19 cellular contexts compared by ENCODE assay signal in the genomic region with DNA sequence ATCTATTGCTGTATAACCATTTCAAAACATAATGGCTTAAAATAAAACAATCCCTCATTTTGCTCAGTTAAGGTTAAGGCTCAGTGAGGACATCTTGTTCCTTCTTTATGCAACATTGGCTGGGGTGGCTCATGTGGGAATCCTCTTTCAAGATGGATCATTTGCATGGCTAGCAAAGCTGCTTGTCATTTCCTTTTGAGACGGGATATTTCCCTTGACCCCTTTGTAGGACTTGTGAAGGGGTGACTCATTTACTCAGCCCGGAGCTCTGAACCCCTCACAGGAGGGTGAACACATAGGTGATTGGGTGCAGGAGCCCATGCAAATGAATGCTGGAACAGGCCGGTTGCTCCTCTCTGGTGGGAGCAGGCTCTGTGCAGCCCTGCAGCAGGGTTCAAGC. TPM values are rescaled to one million over a fixed set of nuclear protein-coding genes. Genes with fewer than 3 reads are reported as not detected.
"Had no signal": no experiment of that assay in that cellular context is flagged by ENCODE, and none has a peak within 500 bp of the region (broad histone marks: within the 10 kb centered on the region; RNA-seq: fewer than 3 reads in every experiment).

No MANE protein-coding gene starts in this region.

- DNase-seq: activated effector memory CD4-positive, alpha-beta T cell treated with anti-CD3 and anti-CD28 coated beads, Interleukin-2, amount 50 U/mL, for 16 hours; activated T-cell treated with anti-CD3 and anti-CD28 coated beads, Interleukin-2, amount 50 U/mL, for 1 hour; effector CD4-positive, alpha-beta T cell; hypothalamus; left cardiac atrium; naive thymus-derived CD4-positive, alpha-beta T cell; right cardiac atrium; spleen; stimulated activated CD4-positive, alpha-beta T cell treated with anti-CD3 and anti-CD28 coated beads, Interleukin-1b, Interleukin-23, amount 100 ng/mL, for 48 hours; T-helper 2 cell; trophoblast cell had no signal

- ATAC-seq: left cardiac atrium; naive thymus-derived CD4-positive, alpha-beta T cell; right cardiac atrium; stimulated activated memory B cell treated with anti-CD40 and anti-IgM and Interleukin-4, amounts not matched to agents 10 μg/mL and 1 μg/mL and 100 μg/mL, for 72 hours had no signal

- H3K4me3 ChIP-seq: breast epithelium, lung, spleen had no signal

- FAIRE-seq: colon, endothelial cell of umbilical vein had no signal

- H3K27me3 ChIP-seq: breast epithelium had no signal

- H3K36me3 ChIP-seq: breast epithelium, spleen had no signal

RNA-seq across cellular contexts. Expression of gene C8A, which starts 15.9 kb away (rescaled TPM):
- total RNA-seq: breast epithelium; endothelial cell of umbilical vein; left cardiac atrium; mononuclear cell; naive thymus-derived CD4-positive, alpha-beta T cell; posterior vena cava; right cardiac atrium; spleen; subcutaneous adipose tissue had no signal

RNA-seq across cellular contexts. Expression of gene FYB2, which starts 19.5 kb away (rescaled TPM):
- total RNA-seq: endothelial cell of umbilical vein; mononuclear cell; naive thymus-derived CD4-positive, alpha-beta T cell; posterior vena cava; spleen; subcutaneous adipose tissue had no signal
